23 cellular contexts compared by ENCODE assay signal in genomic region chr6:125623085-125623484, GRCh38.
"Had no signal": no experiment of that assay in that cellular context is flagged by ENCODE, and none has a peak within 500 bp of the region (broad histone marks: within the 10 kb centered on the region; RNA-seq: fewer than 3 reads in every experiment).

No MANE protein-coding gene starts in this region.

- H3K4me1 Mint-ChIP-seq: naive B cell; naive thymus-derived CD8-positive, alpha-beta T cell had no signal

- H3K4me3 Mint-ChIP-seq: mesothelial cell of epicardium; naive B cell; naive thymus-derived CD8-positive, alpha-beta T cell had no signal

- FAIRE-seq: endothelial cell of umbilical vein, islet of Langerhans, keratinocyte had no signal

- DNase-seq: colonic mucosa; dermis blood vessel endothelial cell; dorsolateral prefrontal cortex; effector CD4-positive, alpha-beta T cell; effector memory CD4-positive, alpha-beta T cell; foreskin keratinocyte; heart left ventricle; hypothalamus; left cardiac atrium; left lung; left ventricle myocardium superior; lower lobe of right lung; mesenchymal stem cell; mucosa of descending colon; naive B cell; naive thymus-derived CD8-positive, alpha-beta T cell had no signal

- H3K4me1 ChIP-seq: colonic mucosa, esophagus muscularis mucosa, foreskin keratinocyte, gastroesophageal sphincter, heart left ventricle, left lung, lower lobe of right lung had no signal

- H3K27me3 ChIP-seq: colonic mucosa, dorsolateral prefrontal cortex, esophagus muscularis mucosa, gastroesophageal sphincter, heart left ventricle, hepatocyte, left lung had no signal

- H3K36me3 ChIP-seq: colonic mucosa, esophagus muscularis mucosa, gastroesophageal sphincter, heart left ventricle, left lung, lower lobe of right lung had no signal

- H3K9me3 ChIP-seq: colonic mucosa, esophagus muscularis mucosa, gastroesophageal sphincter, heart left ventricle, left lung, lower lobe of right lung, mucosa of descending colon had no signal

- H3K4me2 ChIP-seq: hepatocyte had no signal

- H3K36me3 Mint-ChIP-seq: mesothelial cell of epicardium; naive B cell; naive thymus-derived CD8-positive, alpha-beta T cell had no signal

- H3K9me3 Mint-ChIP-seq: mesothelial cell of epicardium; naive B cell; naive thymus-derived CD8-positive, alpha-beta T cell had no signal

- H3K4me3 ChIP-seq: colonic mucosa, dorsolateral prefrontal cortex, esophagus muscularis mucosa, gastroesophageal sphincter, heart left ventricle, hepatocyte, left lung, lower lobe of right lung, mucosa of descending colon had no signal

- H3K27ac ChIP-seq: colonic mucosa, dorsolateral prefrontal cortex, esophagus muscularis mucosa, foreskin keratinocyte, gastroesophageal sphincter, heart left ventricle, hepatocyte, left lung, lower lobe of right lung had no signal

- H2AFZ ChIP-seq: hepatocyte had no signal

- H3K27ac Mint-ChIP-seq: mesothelial cell of epicardium; naive B cell; naive thymus-derived CD8-positive, alpha-beta T cell had no signal

- H3K79me2 ChIP-seq: hepatocyte had no signal
